Comparison of ENCODE assay signal across 19 cellular contexts in the genomic region with DNA sequence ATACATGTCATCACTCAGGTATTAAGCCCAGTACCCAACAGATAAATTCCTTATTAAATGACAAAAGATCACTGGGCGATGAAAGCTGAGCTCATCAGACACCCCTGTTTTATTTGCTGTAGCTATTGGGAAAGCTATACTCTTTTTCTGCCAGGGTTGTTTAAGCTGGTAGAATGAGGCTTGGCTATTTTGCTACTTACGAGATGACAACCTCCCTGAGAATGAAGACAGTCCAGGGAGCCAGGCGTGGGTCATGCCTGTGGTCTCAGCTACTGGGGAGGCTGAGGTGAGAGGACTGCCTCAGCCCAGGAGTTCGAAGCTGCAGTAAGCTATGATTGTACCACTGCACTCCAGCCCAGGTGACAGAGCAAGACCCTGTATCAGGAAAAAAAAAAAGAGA.
"Had no signal": no experiment of that assay in that cellular context is flagged by ENCODE, and none has a peak within 500 bp of the region (broad histone marks: within the 10 kb centered on the region; RNA-seq: fewer than 3 reads in every experiment).

No MANE protein-coding gene starts in this region.

- H3K9me3 ChIP-seq: breast epithelium, sigmoid colon, spleen, testis, upper lobe of left lung had no signal

- H3K36me3 ChIP-seq: breast epithelium, sigmoid colon, spleen, upper lobe of left lung had no signal

- H3K4me3 ChIP-seq: breast epithelium, sigmoid colon, spleen, testis, upper lobe of left lung had no signal

- H3K36me3 Mint-ChIP-seq: natural killer cell; stimulated activated memory B cell treated with anti-CD40 and anti-IgM and Interleukin-4, amounts not matched to agents 10 μg/mL and 1 μg/mL and 100 μg/mL, for 72 hours; T-cell had no signal

- H3K27me3 Mint-ChIP-seq: activated CD4-positive, alpha-beta T cell treated with anti-CD3 and anti-CD28 coated beads, Interleukin-2, amount 10 ng/mL, durations not matched to agents 24 days and 14 days; activated naive CD4-positive, alpha-beta T cell treated with anti-CD3 and anti-CD28 coated beads, Interleukin-2, amount 50 U/mL, for 24 hours; stimulated activated memory B cell treated with anti-CD40 and anti-IgM and Interleukin-4, amounts not matched to agents 10 μg/mL and 1 μg/mL and 100 μg/mL, for 72 hours; T-cell had no signal

- DNase-seq: activated CD4-positive, alpha-beta T cell treated with anti-CD3 and anti-CD28 coated beads, Interleukin-2, amount 10 ng/mL, durations not matched to agents 24 days and 14 days; activated CD4-positive, CD25-positive, alpha-beta regulatory T cell; activated CD8-positive, alpha-beta memory T cell treated with anti-CD3 and anti-CD28 coated beads, Interleukin-2, amount 50 U/mL, for 48 hours; activated effector memory CD4-positive, alpha-beta T cell treated with anti-CD3 and anti-CD28 coated beads, Interleukin-2, amount 50 U/mL, for 16 hours; activated T-cell treated with anti-CD3 and anti-CD28 coated beads, Interleukin-2, amount 50 U/mL, for 48 hours; cortex of kidney; mesenchymal stem cell; natural killer cell; sigmoid colon; spleen; stimulated activated CD4-positive, alpha-beta T cell treated with anti-CD3 and anti-CD28 coated beads, Interleukin-4, amount 100 ng/mL, for 4 hours; T-cell; T-helper 9 cell; testis; upper lobe of left lung had no signal

- H3K4me3 Mint-ChIP-seq: activated CD4-positive, alpha-beta T cell treated with anti-CD3 and anti-CD28 coated beads, Interleukin-2, amount 10 ng/mL, durations not matched to agents 24 days and 14 days; activated naive CD4-positive, alpha-beta T cell treated with anti-CD3 and anti-CD28 coated beads, Interleukin-2, amount 50 U/mL, for 24 hours; natural killer cell; stimulated activated memory B cell treated with anti-CD40 and anti-IgM and Interleukin-4, amounts not matched to agents 10 μg/mL and 1 μg/mL and 100 μg/mL, for 72 hours; T-cell had no signal

- H3K27ac ChIP-seq: spleen, testis, upper lobe of left lung had no signal

- H3K27me3 ChIP-seq: breast epithelium, sigmoid colon, spleen, testis, upper lobe of left lung had no signal

- H3K9me3 Mint-ChIP-seq: activated CD4-positive, alpha-beta T cell treated with anti-CD3 and anti-CD28 coated beads, Interleukin-2, amount 10 ng/mL, durations not matched to agents 24 days and 14 days; activated naive CD4-positive, alpha-beta T cell treated with anti-CD3 and anti-CD28 coated beads, Interleukin-2, amount 50 U/mL, for 24 hours; natural killer cell; stimulated activated memory B cell treated with anti-CD40 and anti-IgM and Interleukin-4, amounts not matched to agents 10 μg/mL and 1 μg/mL and 100 μg/mL, for 72 hours; T-cell had no signal

- H3K4me1 ChIP-seq: breast epithelium had no signal

- ATAC-seq: esophagus mucosa; natural killer cell; stimulated activated memory B cell treated with anti-CD40 and anti-IgM and Interleukin-4, amounts not matched to agents 10 μg/mL and 1 μg/mL and 100 μg/mL, for 72 hours; T-cell had no signal

- H3K27ac Mint-ChIP-seq: natural killer cell; stimulated activated memory B cell treated with anti-CD40 and anti-IgM and Interleukin-4, amounts not matched to agents 10 μg/mL and 1 μg/mL and 100 μg/mL, for 72 hours; T-cell had no signal
